ENCODE assay signal across 8 cellular contexts in genomic region chr17:38257013-38257621, GRCh38. TPM values are rescaled to one million over a fixed set of nuclear protein-coding genes. Genes with fewer than 3 reads are reported as not detected.
A peak's percentile ranks its signal among the peaks of the same experiment; 100 is the strongest.
DNase-seq lines count a peak whose midpoint lies in the region; ATAC-seq and TF ChIP-seq lines count a peak whose summit lies in the region.
"Not testable (repeated sequence)": the region's sequence is repeated elsewhere in the genome, so short reads cannot be mapped to it uniquely, and the experiment has no call there.

No MANE protein-coding gene starts in this region.

- not testable (repeated sequence) for H3K27me3 Mint-ChIP-seq in glutamatergic neuron (ENCODE audit: unreplicated experiment); osteocyte (ENCODE audit: unreplicated experiment)

- peak overlapping the region; percentile 77 for H3K4me3 ChIP-seq in suprapubic skin

- not testable (repeated sequence) for H3K4me1 ChIP-seq in suprapubic skin

- not testable (repeated sequence) for H3K9me3 Mint-ChIP-seq in activated naive CD4-positive, alpha-beta T cell treated with anti-CD3 and anti-CD28 coated beads, Interleukin-2, amount 50 U/mL, for 72 hours; glutamatergic neuron (ENCODE audit: unreplicated experiment); osteocyte (ENCODE audit: unreplicated experiment)

- peak; percentile 46 for DNase-seq in GM04504 (ENCODE audit: low read depth)
- peak; percentile 63 for DNase-seq in NCI-H1105 (lab: John Stamatoyannopoulos, UW)
- DNase-seq in SKM-1 treated with dmso at 0.1 percent for 144 hours (lab: John Stamatoyannopoulos, UW; ENCODE audit: unreplicated experiment): peak; percentile 83
- DNase-seq in activated naive CD4-positive, alpha-beta T cell treated with anti-CD3 and anti-CD28 coated beads, Interleukin-2, amount 50 U/mL, for 72 hours (ENCODE audit: low spot score in 2 of 2): peak; percentile 75 to 83
- DNase-seq in glutamatergic neuron: peak; percentile 89
- DNase-seq in osteocyte (ENCODE audit: extremely low spot score, unreplicated experiment): peak; percentile 91
- peak; percentile 90 to 93 for DNase-seq in suprapubic skin (ENCODE audit: low spot score in 2 of 2)

- not testable (repeated sequence) for H3K4me1 Mint-ChIP-seq in glutamatergic neuron (ENCODE audit: low read depth, unreplicated experiment)
- peaks cover 14% of the 10 kb centered on the region for H3K4me1 Mint-ChIP-seq in osteocyte (ENCODE audit: unreplicated experiment)

- not testable (repeated sequence) for H3K27me3 ChIP-seq in suprapubic skin

- peak overlapping the region; percentile 93 for H3K27ac ChIP-seq in suprapubic skin

- peak; percentile 75 for ATAC-seq in HG02588 (IDR thresholded peaks at IDR 0.05; ENCODE audit: unreplicated experiment)
- ATAC-seq in activated naive CD4-positive, alpha-beta T cell treated with anti-CD3 and anti-CD28 coated beads, Interleukin-2, amount 50 U/mL, for 72 hours: peak; percentile 85 to 92

- H3K4me3 Mint-ChIP-seq in glutamatergic neuron (ENCODE audit: unreplicated experiment): not testable (repeated sequence)
- peak overlapping the region; percentile 53 for H3K4me3 Mint-ChIP-seq in osteocyte (ENCODE audit: unreplicated experiment)

- TF ChIP-seq POLR2A in suprapubic skin (IDR thresholded peaks at IDR 0.05): not testable (repeated sequence)

- not testable (repeated sequence) for H3K36me3 ChIP-seq in suprapubic skin

- not testable (repeated sequence) for H3K36me3 Mint-ChIP-seq in activated naive CD4-positive, alpha-beta T cell treated with anti-CD3 and anti-CD28 coated beads, Interleukin-2, amount 50 U/mL, for 72 hours; glutamatergic neuron (ENCODE audit: unreplicated experiment); osteocyte (ENCODE audit: unreplicated experiment)

- H3K9me3 ChIP-seq in suprapubic skin: not testable (repeated sequence)

- TF ChIP-seq CTCF in glutamatergic neuron (IDR thresholded peaks at IDR 0.05; ENCODE audit: partially characterized antibody, unreplicated experiment); osteocyte (IDR thresholded peaks at IDR 0.05); suprapubic skin (IDR thresholded peaks at IDR 0.05): not testable (repeated sequence)

- TF ChIP-seq EP300 in suprapubic skin (IDR thresholded peaks at IDR 0.05): not testable (repeated sequence)

- WGBS in suprapubic skin: 0% methylated on average over 8 of the region's 73 CpGs

- not testable (repeated sequence) for H3K27ac Mint-ChIP-seq in activated naive CD4-positive, alpha-beta T cell treated with anti-CD3 and anti-CD28 coated beads, Interleukin-2, amount 50 U/mL, for 72 hours; glutamatergic neuron (ENCODE audit: unreplicated experiment); osteocyte (ENCODE audit: unreplicated experiment)

RNA-seq across cellular contexts. Expression of gene MRPL45, which starts 39.9 kb away (rescaled TPM):
- 10 to 100 TPM; 64.6 to 72.3 TPM for total RNA-seq in activated naive CD4-positive, alpha-beta T cell treated with anti-CD3 and anti-CD28 coated beads, Interleukin-2, amount 50 U/mL, for 72 hours
- total RNA-seq in glutamatergic neuron (ENCODE audit: unreplicated experiment): 34.0 TPM
- total RNA-seq in osteocyte: 38.2 and 40.2 TPM in 2 replicates
- total RNA-seq in suprapubic skin: 10 to 100 TPM; 30.3 to 37.4 (median 32.8) TPM

Comparison
In these comparisons a context has a peak if more than half of its experiments do, and no peak if none do; other contexts are left out.
1. Peak in every context shown above with its lines: DNase-seq, ATAC-seq, H3K4me3 ChIP-seq and H3K27ac ChIP-seq.